ENCODE assay signal across 16 cellular contexts in the genomic region with DNA sequence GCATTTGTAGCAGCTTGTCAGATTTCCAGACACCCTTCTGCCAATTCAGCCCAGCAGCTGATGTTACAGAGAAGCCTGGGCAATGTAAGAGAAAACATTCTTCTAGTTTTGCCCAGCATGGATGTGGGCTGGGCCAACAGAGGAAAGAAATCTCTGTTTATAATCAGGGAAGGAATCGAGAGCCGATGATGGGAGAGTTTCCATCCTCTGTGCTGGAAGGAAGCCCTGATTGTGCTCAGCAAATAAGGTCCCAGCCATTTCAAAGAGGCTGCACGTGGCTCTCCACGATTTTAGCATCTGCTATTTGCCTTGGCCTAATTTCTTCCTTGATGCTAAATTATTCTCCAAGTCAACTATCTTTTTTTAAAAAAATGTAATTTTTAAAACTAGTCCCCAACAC.
DNase-seq lines count a peak whose midpoint lies in the region; ATAC-seq and TF ChIP-seq lines count a peak whose summit lies in the region.
"Had no signal": no experiment of that assay in that cellular context is flagged by ENCODE, and none has a peak within 500 bp of the region (broad histone marks: within the 10 kb centered on the region; RNA-seq: fewer than 3 reads in every experiment).

No MANE protein-coding gene starts in this region.

- CTCF ChIA-PET in activated CD4-positive, alpha-beta memory T cell treated with anti-CD3 and anti-CD28 coated beads for 36 hours (lab: Charles Lee), result no interaction called here
- CTCF ChIA-PET in RWPE1 (lab: Yijun Ruan, JAX), result no interaction called here

- H3K9me3 ChIP-seq in gastrocnemius medialis (no peaks in the 10 kb centered on the region), aorta (ENCODE audit: control insufficient read depth, low read length) (no peaks in the 10 kb centered on the region)
- H3K9me3 ChIP-seq: BLaER1 treated with 17β-estradiol and CSF1 and Interleukin-3, amounts not matched to agents 10 nM and 100 nM had no signal

- H3K27me3 Mint-ChIP-seq in activated CD4-positive, alpha-beta memory T cell treated with anti-CD3 and anti-CD28 coated beads for 36 hours, result peaks cover 5% of the 10 kb centered on the region
- H3K27me3 Mint-ChIP-seq: CD4-positive, CD25-positive, alpha-beta regulatory T cell had no signal

- ATAC-seq in left cardiac atrium (no peak), gastrocnemius medialis (no peak), aorta (ENCODE audit: low FRiP score) (peak; percentile 74), GM19351 (IDR thresholded peaks at IDR 0.05; ENCODE audit: unreplicated experiment) (no peak)

- no peak for TF ChIP-seq POLR2A in gastrocnemius medialis (IDR thresholded peaks at IDR 0.05)

- in situ Hi-C loops in gastrocnemius medialis (cut with MboI; ENCODE audit: low sequenced_read_pairs in 4 of 4), result no loop called here

- 5 to 9% methylated on average over 4 of the region's 4 CpGs for WGBS in aorta, 2 donors

- intact Hi-C loops in left cardiac atrium (cut with DNase I), result no loop called here
- intact Hi-C loops in cardiac septum (cut with DNase I), result no loop called here
- intact Hi-C loops in gastrocnemius medialis (cut with DNase I; ENCODE audit: low total_unique reads), result loop anchor here (5.0 kb wide), 1 partner anchor 38 kb away; no protein-coding TSS in a partner anchor
- intact Hi-C loops in aorta (cut with DNase I), result no loop called here
- intact Hi-C loops in activated CD4-positive, alpha-beta memory T cell treated with anti-CD3 and anti-CD28 coated beads for 36 hours (cut with micrococcal nuclease), result no loop called here

- no peaks in the 10 kb centered on the region for H3K36me3 ChIP-seq in gastrocnemius medialis
- no peaks in the 10 kb centered on the region for H3K36me3 ChIP-seq in aorta (ENCODE audit: control insufficient read depth in 1 of 2, insufficient read depth in 2 of 2, low read length in 1 of 2)
- H3K36me3 ChIP-seq: BLaER1 treated with 17β-estradiol and CSF1 and Interleukin-3, amounts not matched to agents 10 nM and 100 nM had no signal

- POLR2A ChIA-PET in activated CD4-positive, alpha-beta memory T cell treated with anti-CD3 and anti-CD28 coated beads for 36 hours (lab: Charles Lee), result interaction anchor here (0.7 kb wide), 1 partner anchor 9 kb away, joined by 4 read pairs; no protein-coding TSS in a partner anchor
- POLR2A ChIA-PET in RWPE1 (lab: Yijun Ruan, JAX; ENCODE audit: low non-redundant PET), result no interaction called here

- H3K27ac ChIP-seq in gastrocnemius medialis (peak overlapping the region in 3 of 4 donors; percentile 43 to 79 (median 77)), aorta (ENCODE audit: low read depth in 1 of 2, low read length in 2 of 2) (no peak overlapping the region), RWPE1 (no peak overlapping the region)
- H3K27ac ChIP-seq: BLaER1 treated with 17β-estradiol and CSF1 and Interleukin-3, amounts not matched to agents 10 nM and 100 nM had no signal

- no peak for TF ChIP-seq CTCF in gastrocnemius medialis (IDR thresholded peaks at IDR 0.05 in 4 of 5, conservative IDR thresholded peaks at IDR 0.05 in 1 of 5)
- no peak for TF ChIP-seq CTCF in RWPE1 (conservative IDR thresholded peaks at IDR 0.05; ENCODE audit: low read depth)

- H3K27me3 ChIP-seq in gastrocnemius medialis (no peaks in the 10 kb centered on the region), aorta (ENCODE audit: control insufficient read depth in 1 of 2, insufficient read depth in 2 of 2, low read length in 1 of 2) (no peaks in the 10 kb centered on the region)
- H3K27me3 ChIP-seq: BLaER1 treated with 17β-estradiol and CSF1 and Interleukin-3, amounts not matched to agents 10 nM and 100 nM had no signal

- no peaks in the 10 kb centered on the region for H3K9me3 Mint-ChIP-seq in activated CD4-positive, alpha-beta memory T cell treated with anti-CD3 and anti-CD28 coated beads for 36 hours
- H3K9me3 Mint-ChIP-seq: CD4-positive, CD25-positive, alpha-beta regulatory T cell; H9 had no signal

- H3K4me3 ChIP-seq in gastrocnemius medialis, result no peak overlapping the region
- no peak overlapping the region for H3K4me3 ChIP-seq in aorta (ENCODE audit: low read length in 2 of 2)
- H3K4me3 ChIP-seq: BLaER1 treated with 17β-estradiol and CSF1 and Interleukin-3, amounts not matched to agents 10 nM and 100 nM had no signal

- no peak overlapping the region for H3K27ac Mint-ChIP-seq in activated CD4-positive, alpha-beta memory T cell treated with anti-CD3 and anti-CD28 coated beads for 36 hours
- H3K27ac Mint-ChIP-seq: CD4-positive, CD25-positive, alpha-beta regulatory T cell; H9 had no signal

- no peaks in the 10 kb centered on the region for H3K4me1 Mint-ChIP-seq in activated CD4-positive, alpha-beta memory T cell treated with anti-CD3 and anti-CD28 coated beads for 36 hours (ENCODE audit: low read depth)
- H3K4me1 Mint-ChIP-seq: CD4-positive, CD25-positive, alpha-beta regulatory T cell had no signal

- no peak overlapping the region for H3K4me3 Mint-ChIP-seq in activated CD4-positive, alpha-beta memory T cell treated with anti-CD3 and anti-CD28 coated beads for 36 hours
- H3K4me3 Mint-ChIP-seq: CD4-positive, CD25-positive, alpha-beta regulatory T cell; H9 had no signal

- DNase-seq in left cardiac atrium (peak; percentile 34), cardiac septum (ENCODE audit: low spot score) (no peak), inferior parietal cortex (ENCODE audit: extremely low spot score) (peak; percentile 9), gastrocnemius medialis (no peak), aorta (no peak), RWPE1 (ENCODE audit: low spot score) (no peak)
- no peak for DNase-seq in activated CD4-positive, alpha-beta memory T cell treated with anti-CD3 and anti-CD28 coated beads for 36 hours
- DNase-seq: 8988T; AML-193; CD4-positive, CD25-positive, alpha-beta regulatory T cell; DMS 273 treated with DMSO at 0.1 percent for 48 hours; DMS79; GOT3; H9 had no signal

- H3K36me3 Mint-ChIP-seq in activated CD4-positive, alpha-beta memory T cell treated with anti-CD3 and anti-CD28 coated beads for 36 hours, result no peaks in the 10 kb centered on the region
- H3K36me3 Mint-ChIP-seq: CD4-positive, CD25-positive, alpha-beta regulatory T cell had no signal

- no peaks in the 10 kb centered on the region for H3K4me1 ChIP-seq in gastrocnemius medialis
- H3K4me1 ChIP-seq in aorta (ENCODE audit: control insufficient read depth in 1 of 2, insufficient read depth in 2 of 2, low read length in 2 of 2), result peaks cover 3 to 4% of the 10 kb centered on the region in 2 donors
- H3K4me1 ChIP-seq: BLaER1 treated with 17β-estradiol and CSF1 and Interleukin-3, amounts not matched to agents 10 nM and 100 nM had no signal

Comparison
In these comparisons a context has a peak if more than half of its experiments do, and no peak if none do; other contexts are left out.
1. DNase-seq: peak in left cardiac atrium (single experiment) and inferior parietal cortex (single experiment); none in cardiac septum (single experiment), gastrocnemius medialis (0 of 2), aorta (0 of 2), activated CD4-positive, alpha-beta memory T cell treated with anti-CD3 and anti-CD28 coated beads for 36 hours (single experiment) and RWPE1 (single experiment).
2. H3K27ac ChIP-seq: peak in gastrocnemius medialis (3 of 4); none in aorta (0 of 2) and RWPE1 (single experiment).